Comparison of ENCODE assay signal across 27 cellular contexts in genomic region chr20:62171245-62171644, GRCh38. TPM values are rescaled to one million over a fixed set of nuclear protein-coding genes. Genes with fewer than 3 reads are reported as not detected.
DNase-seq lines count a peak whose midpoint lies in the region; ATAC-seq and TF ChIP-seq lines count a peak whose summit lies in the region.
"Had no signal": no experiment of that assay in that cellular context is flagged by ENCODE, and none has a peak within 500 bp of the region (broad histone marks: within the 10 kb centered on the region; RNA-seq: fewer than 3 reads in every experiment).

No MANE protein-coding gene starts in this region.

- H3K36me3 ChIP-seq in RWPE2 (ENCODE audit: low read depth): peaks cover 54% of the 10 kb centered on the region
- H3K36me3 ChIP-seq in osteoblast (ENCODE audit: insufficient read depth, low read length): peaks cover 33% of the 10 kb centered on the region
- peaks cover 0 to 14% of the 10 kb centered on the region in 2 donors for H3K36me3 ChIP-seq in vagina

- H3K9me3 Mint-ChIP-seq in H9: no peaks in the 10 kb centered on the region
- H3K9me3 Mint-ChIP-seq: CD4-positive, alpha-beta memory T cell had no signal

- H3K9ac ChIP-seq in H9 (ENCODE audit: extremely low read depth, insufficient read length, low read length): no peak overlapping the region

- no peaks in the 10 kb centered on the region for H3K79me1 ChIP-seq in H9 (ENCODE audit: insufficient read depth, low read depth, low read length, poor library complexity, severe bottlenecking)

- no peak overlapping the region for H3K18ac ChIP-seq in H9 (ENCODE audit: insufficient read length, low read depth, low read length)

- H3K4me2 ChIP-seq in H9 (ENCODE audit: insufficient read depth, insufficient read length, low read length) (no peak overlapping the region), osteoblast (ENCODE audit: insufficient read depth, low read length) (no peak overlapping the region)
- H3K4me2 ChIP-seq: A549 had no signal

- no peak for TF ChIP-seq CTCF in H9 (conservative IDR thresholded peaks at IDR 0.05)
- TF ChIP-seq CTCF in RWPE2 (IDR thresholded peaks at IDR 0.05; ENCODE audit: poor library complexity, severe bottlenecking): no peak
- no peak for TF ChIP-seq CTCF in osteoblast (IDR thresholded peaks at IDR 0.05; ENCODE audit: extremely low read depth, low read depth, low read length)
- TF ChIP-seq CTCF in vagina (IDR thresholded peaks at IDR 0.05): no peak

- no peak overlapping the region for H3K56ac ChIP-seq in H9 (ENCODE audit: insufficient read length, low read depth, low read length)

- no peaks in the 10 kb centered on the region; the same call in 1 of the 2 replicates for H3K27me3 Mint-ChIP-seq in H9 (ENCODE audit: low read depth)
- H3K27me3 Mint-ChIP-seq: CD4-positive, alpha-beta memory T cell had no signal

- no peaks in the 10 kb centered on the region for H3K9me3 ChIP-seq in H9 (ENCODE audit: control insufficient read depth, low read depth, low read length)
- no peaks in the 10 kb centered on the region for H3K9me3 ChIP-seq in RWPE2 (ENCODE audit: severe bottlenecking)
- H3K9me3 ChIP-seq in osteoblast (ENCODE audit: low read depth, low read length): no peaks in the 10 kb centered on the region
- no peaks in the 10 kb centered on the region for H3K9me3 ChIP-seq in vagina
- H3K9me3 ChIP-seq: A549 had no signal

- H3K27ac ChIP-seq in H9 (ENCODE audit: insufficient read length, low read depth, low read length) (no peak overlapping the region), RWPE2 (ENCODE audit: poor library complexity, severe bottlenecking) (no peak overlapping the region), osteoblast (ENCODE audit: low read depth, low read length) (no peak overlapping the region), vagina (no peak overlapping the region)
- H3K27ac ChIP-seq: A549, SK-N-MC had no signal

- DNase-seq in H9 (no peak), RWPE2 (ENCODE audit: low spot score) (peak; percentile 70), dermis blood vessel endothelial cell (peak; percentile 81), osteoblast (ENCODE audit: insufficient read length, low spot score, missing footprints) (peak; percentile 3), left colon (no peak), vagina (ENCODE audit: extremely low spot score in 2 of 2) (no peak)
- DNase-seq: C1 segment of cervical spinal cord; CD4-positive, alpha-beta memory T cell; COR-L47; DMS53; Karpas-422; NCI-H1105 treated with DMSO at 0.1 percent for 48 hours; NCI-H146; NCI-H1930; NCI-H2107; NCI-H524; NCI-H774; PC-3; SHP77 treated with DMSO at 0.1 percent for 48 hours had no signal

- no peaks in the 10 kb centered on the region for H3K4me1 Mint-ChIP-seq in H9

- no peak overlapping the region for H4K8ac ChIP-seq in H9 (replicated peaks; ENCODE audit: insufficient read length, low read depth, low read length)

- no peak overlapping the region for H2BK5ac ChIP-seq in H9 (ENCODE audit: insufficient read length, low read length)

- no peak overlapping the region for H3T11ph ChIP-seq in H9 (ENCODE audit: low read length)

- no peak overlapping the region for H2AK5ac ChIP-seq in H9 (ENCODE audit: insufficient read length, low read length)

- H3K79me2 ChIP-seq in H9 (ENCODE audit: insufficient read depth, low read length): no peaks in the 10 kb centered on the region
- H3K79me2 ChIP-seq in osteoblast (ENCODE audit: insufficient read depth, low read length): no peaks in the 10 kb centered on the region

- H2BK120ac ChIP-seq in H9 (ENCODE audit: low read depth, low read length, poor library complexity, severe bottlenecking): no peak overlapping the region

- intact Hi-C loops in left colon (cut with DNase I, micrococcal nuclease): no loop called here
- intact Hi-C loops in vagina (cut with DNase I): no loop called here

- H3K4me3 Mint-ChIP-seq in H9: no peak overlapping the region
- H3K4me3 Mint-ChIP-seq: CD4-positive, alpha-beta memory T cell had no signal

- H3K27ac Mint-ChIP-seq in H9: peak overlapping the region in 2 of 3 experiments; percentile 24 to 26; a peak in 3 of 7 replicates
- H3K27ac Mint-ChIP-seq: CD4-positive, alpha-beta memory T cell had no signal

- no peak overlapping the region for H2BK15ac ChIP-seq in H9 (ENCODE audit: low read depth, low read length)

- no peaks in the 10 kb centered on the region for H3K27me3 ChIP-seq in H9 (ENCODE audit: insufficient read depth, low read length)
- H3K27me3 ChIP-seq in RWPE2 (ENCODE audit: insufficient read depth, poor library complexity, severe bottlenecking): no peaks in the 10 kb centered on the region
- H3K27me3 ChIP-seq in osteoblast (ENCODE audit: insufficient read depth, low read length): no peaks in the 10 kb centered on the region
- H3K27me3 ChIP-seq in vagina: no peaks in the 10 kb centered on the region

- H4K5ac ChIP-seq in H9 (ENCODE audit: insufficient read length, low read depth, low read length): no peak overlapping the region

- H3K23ac ChIP-seq in H9 (ENCODE audit: insufficient read length, low read depth, low read length): no peak overlapping the region

- H4K91ac ChIP-seq in H9 (ENCODE audit: insufficient read length, low read depth, low read length): no peak overlapping the region

- no peak overlapping the region for H3K4me3 ChIP-seq in RWPE2 (ENCODE audit: severe bottlenecking)
- H3K4me3 ChIP-seq in osteoblast (ENCODE audit: insufficient read depth, low read length): no peak overlapping the region
- H3K4me3 ChIP-seq in vagina: no peak overlapping the region
- H3K4me3 ChIP-seq: A549, SK-N-MC had no signal

- H3K4me1 ChIP-seq in H9 (ENCODE audit: insufficient read depth, low read length) (no peaks in the 10 kb centered on the region), RWPE2 (ENCODE audit: insufficient read depth, poor library complexity, severe bottlenecking) (no peaks in the 10 kb centered on the region), osteoblast (ENCODE audit: insufficient read depth, low read length) (no peaks in the 10 kb centered on the region), vagina (no peaks in the 10 kb centered on the region)
- H3K4me1 ChIP-seq: A549 had no signal

- no peaks in the 10 kb centered on the region for H3K23me2 ChIP-seq in H9 (ENCODE audit: insufficient read length, low read depth, low read length, poor library complexity, severe bottlenecking)

- H2AFZ ChIP-seq in H9 (ENCODE audit: low read length) (no peak overlapping the region), osteoblast (ENCODE audit: low read length) (no peak overlapping the region)

- no peak overlapping the region for H2BK20ac ChIP-seq in H9 (ENCODE audit: low read depth, low read length, poor library complexity, severe bottlenecking)

- H3K36me3 Mint-ChIP-seq in H9 (ENCODE audit: insufficient read depth in 1 of 3, low read depth in 3 of 3): peaks cover 11 to 44% (median 36%) of the 10 kb centered on the region in 3 experiments

- H4K20me1 ChIP-seq in H9 (ENCODE audit: control insufficient read depth, insufficient read depth, insufficient read length) (no peaks in the 10 kb centered on the region), osteoblast (ENCODE audit: insufficient read depth, low read length) (no peaks in the 10 kb centered on the region)

- no peak for TF ChIP-seq POLR2A in vagina (IDR thresholded peaks at IDR 0.05)

- no peak overlapping the region for H2BK12ac ChIP-seq in H9 (ENCODE audit: insufficient read length, low read depth, low read length)

- H3K14ac ChIP-seq in H9 (ENCODE audit: insufficient read depth, low read length): no peak overlapping the region

- ATAC-seq in RWPE2 (ENCODE audit: low read depth) (no peak), left colon (no peak), HG02884 (IDR thresholded peaks at IDR 0.05; ENCODE audit: unreplicated experiment) (no peak)
- ATAC-seq: A549, HepG2, PC-3 had no signal

- no CpG with 5 or more reads among the region's 8 CpGs for WGBS in H9 (ENCODE audit: extremely low coverage, insufficient read length, low lambda C conversion rate)

- no peak overlapping the region for H3K4ac ChIP-seq in H9 (ENCODE audit: low read depth, low read length)

RNA-seq across cellular contexts. Expression of gene MTG2, which starts 11.6 kb away (rescaled TPM):
- total RNA-seq in H9 (2021): 25.1 and 27.7 TPM in 2 replicates
- total RNA-seq in dermis blood vessel endothelial cell: 19.3 and 26.7 TPM in 2 replicates
- 22.1 and 25.0 TPM in 2 replicates for total RNA-seq in osteoblast
- 10 to 100 TPM; 26.3 to 34.3 TPM for total RNA-seq in left colon
- 13.3 TPM for total RNA-seq in vagina

RNA-seq across cellular contexts. Expression of gene SS18L1, which starts 27.7 kb away (rescaled TPM):
- 18.8 and 22.2 TPM in 2 replicates for total RNA-seq in H9 (2021)
- 13.8 and 16.5 TPM in 2 replicates for total RNA-seq in dermis blood vessel endothelial cell
- total RNA-seq in osteoblast: 12.7 TPM in 2 replicates
- total RNA-seq in left colon: 10 to 100 TPM; 11.3 to 17.2 TPM
- total RNA-seq in vagina: 25.3 TPM

RNA-seq across cellular contexts. Expression of gene PSMA7, which starts 28.1 kb away (rescaled TPM):
- total RNA-seq in H9 (2021) (332 and 337 TPM in 2 replicates), dermis blood vessel endothelial cell (450 and 557 TPM in 2 replicates), osteoblast (208 and 215 TPM in 2 replicates), left colon (100 to 1,000 TPM; 148 to 178 TPM), vagina (319 TPM)

RNA-seq across cellular contexts. Expression of gene HRH3, which starts 48.8 kb away (rescaled TPM):
- total RNA-seq in H9 (2021): 1.8 and 1.9 TPM in 2 replicates
- total RNA-seq in dermis blood vessel endothelial cell: not detected in 2 replicates
- not detected in 2 replicates for total RNA-seq in osteoblast
- total RNA-seq in left colon: not detected
- total RNA-seq in vagina: not detected
- total RNA-seq: CD4-positive, alpha-beta memory T cell; Daoy; G401; HT1080; M059J; PC-3 had no signal

RNA-seq across cellular contexts. Expression of gene LSM14B, which starts 49.0 kb away (rescaled TPM):
- total RNA-seq in H9 (2021): 77.9 and 82.4 TPM in 2 replicates
- 31.3 and 32.8 TPM in 2 replicates for total RNA-seq in dermis blood vessel endothelial cell
- 41.8 and 48.5 TPM in 2 replicates for total RNA-seq in osteoblast
- 10 to 100 TPM; 33.0 to 36.3 TPM for total RNA-seq in left colon
- total RNA-seq in vagina: 23.6 TPM

Comparison
In these comparisons a context has a peak if more than half of its experiments do, and no peak if none do; other contexts are left out.
1. DNase-seq: peak in RWPE2 (single experiment), dermis blood vessel endothelial cell (single experiment) and osteoblast (single experiment); none in H9 (single experiment), left colon (0 of 2) and vagina (0 of 2).